ENCODE assay signal across 1 cellular context in genomic region chr3:133479895-133480669, GRCh38.
TF ChIP-seq lines count a peak whose summit lies in the region.

No MANE protein-coding gene starts in this region.

TF ChIP-seq in Ishikawa, 13 proteins besides CTCF, POLR2A, EP300 and RAD21 (continued from another document):
- TF ChIP-seq, protein P1, sequence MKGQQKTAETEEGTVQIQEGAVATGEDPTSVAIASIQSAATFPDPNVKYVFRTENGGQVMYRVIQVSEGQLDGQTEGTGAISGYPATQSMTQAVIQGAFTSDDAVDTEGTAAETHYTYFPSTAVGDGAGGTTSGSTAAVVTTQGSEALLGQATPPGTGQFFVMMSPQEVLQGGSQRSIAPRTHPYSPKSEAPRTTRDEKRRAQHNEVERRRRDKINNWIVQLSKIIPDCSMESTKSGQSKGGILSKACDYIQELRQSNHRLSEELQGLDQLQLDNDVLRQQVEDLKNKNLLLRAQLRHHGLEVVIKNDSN (IDR thresholded peaks at IDR 0.05), result no peak
- TF ChIP-seq FOXM1 (IDR thresholded peaks at IDR 0.05; ENCODE audit: borderline replicate concordance, low read depth) (peak; percentile 85), CEBPB (IDR thresholded peaks at IDR 0.05) (peak; percentile 63; the same call in 1 of the 2 replicates), NFIC (IDR thresholded peaks at IDR 0.05) (peak; percentile 90)
- TF ChIP-seq, protein P2, sequence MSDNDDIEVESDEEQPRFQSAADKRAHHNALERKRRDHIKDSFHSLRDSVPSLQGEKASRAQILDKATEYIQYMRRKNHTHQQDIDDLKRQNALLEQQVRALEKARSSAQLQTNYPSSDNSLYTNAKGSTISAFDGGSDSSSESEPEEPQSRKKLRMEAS (IDR thresholded peaks at IDR 0.05), result peak; percentile 82
